2 cellular contexts compared by ENCODE assay signal in the genomic region with DNA sequence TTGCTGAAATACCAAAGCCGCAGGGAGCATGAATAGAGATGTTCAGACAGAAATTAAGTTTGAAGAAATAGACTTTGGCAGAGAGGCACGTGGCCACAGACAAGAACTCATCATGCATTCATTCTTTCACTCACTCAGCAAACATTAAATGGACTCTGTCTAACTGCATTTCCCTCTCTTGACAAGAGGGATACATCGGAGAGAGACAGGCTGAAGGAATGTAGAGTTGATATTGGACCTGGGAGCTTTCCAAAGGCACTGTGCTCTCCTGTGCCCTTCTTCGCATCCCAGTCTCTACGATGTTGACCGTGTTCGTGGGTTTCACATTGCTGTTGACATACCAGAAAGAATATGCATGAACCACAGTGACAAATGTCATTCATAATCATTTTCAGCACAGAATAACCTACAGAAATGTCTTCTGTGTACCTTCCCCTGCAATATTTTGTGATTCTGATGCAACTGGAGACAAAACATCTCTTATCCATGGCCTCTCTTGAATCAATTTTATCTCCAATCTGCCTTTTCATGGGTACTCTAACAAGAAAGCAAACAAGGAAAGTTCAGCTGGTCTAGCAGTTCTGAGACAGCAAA.
TF ChIP-seq lines count a peak whose summit lies in the region.

No MANE protein-coding gene starts in this region.

TF ChIP-seq in WTC11, 78 proteins besides CTCF, POLR2A, EP300 and RAD21 (continued from another document):
- TF ChIP-seq NR3C1 (CRISPR knock-in tag; conservative IDR thresholded peaks at IDR 0.05; ENCODE audit: low read depth) (no peak), FOXP1 (CRISPR knock-in tag; IDR thresholded peaks at IDR 0.05; ENCODE audit: borderline replicate concordance) (no peak), GABPB1 (CRISPR knock-in tag; IDR thresholded peaks at IDR 0.05) (peak; percentile 78), PRRX2 (CRISPR knock-in tag; IDR thresholded peaks at IDR 0.05) (no peak)
- TF ChIP-seq, protein P1, sequence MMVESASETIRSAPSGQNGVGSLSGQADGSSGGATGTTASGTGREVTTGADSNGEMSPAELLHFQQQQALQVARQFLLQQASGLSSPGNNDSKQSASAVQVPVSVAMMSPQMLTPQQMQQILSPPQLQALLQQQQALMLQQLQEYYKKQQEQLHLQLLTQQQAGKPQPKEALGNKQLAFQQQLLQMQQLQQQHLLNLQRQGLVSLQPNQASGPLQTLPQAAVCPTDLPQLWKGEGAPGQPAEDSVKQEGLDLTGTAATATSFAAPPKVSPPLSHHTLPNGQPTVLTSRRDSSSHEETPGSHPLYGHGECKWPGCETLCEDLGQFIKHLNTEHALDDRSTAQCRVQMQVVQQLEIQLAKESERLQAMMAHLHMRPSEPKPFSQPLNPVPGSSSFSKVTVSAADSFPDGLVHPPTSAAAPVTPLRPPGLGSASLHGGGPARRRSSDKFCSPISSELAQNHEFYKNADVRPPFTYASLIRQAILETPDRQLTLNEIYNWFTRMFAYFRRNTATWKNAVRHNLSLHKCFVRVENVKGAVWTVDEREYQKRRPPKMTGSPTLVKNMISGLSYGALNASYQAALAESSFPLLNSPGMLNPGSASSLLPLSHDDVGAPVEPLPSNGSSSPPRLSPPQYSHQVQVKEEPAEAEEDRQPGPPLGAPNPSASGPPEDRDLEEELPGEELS (CRISPR knock-in tag; IDR thresholded peaks at IDR 0.05) = no peak
- TF ChIP-seq, protein P2, sequence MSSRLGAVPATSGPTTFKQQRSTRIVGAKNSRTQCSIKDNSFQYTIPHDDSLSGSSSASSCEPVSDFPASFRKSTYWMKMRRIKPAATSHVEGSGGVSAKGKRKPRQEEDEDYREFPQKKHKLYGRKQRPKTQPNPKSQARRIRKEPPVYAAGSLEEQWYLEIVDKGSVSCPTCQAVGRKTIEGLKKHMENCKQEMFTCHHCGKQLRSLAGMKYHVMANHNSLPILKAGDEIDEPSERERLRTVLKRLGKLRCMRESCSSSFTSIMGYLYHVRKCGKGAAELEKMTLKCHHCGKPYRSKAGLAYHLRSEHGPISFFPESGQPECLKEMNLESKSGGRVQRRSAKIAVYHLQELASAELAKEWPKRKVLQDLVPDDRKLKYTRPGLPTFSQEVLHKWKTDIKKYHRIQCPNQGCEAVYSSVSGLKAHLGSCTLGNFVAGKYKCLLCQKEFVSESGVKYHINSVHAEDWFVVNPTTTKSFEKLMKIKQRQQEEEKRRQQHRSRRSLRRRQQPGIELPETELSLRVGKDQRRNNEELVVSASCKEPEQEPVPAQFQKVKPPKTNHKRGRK (CRISPR knock-in tag; IDR thresholded peaks at IDR 0.05; ENCODE audit: borderline replicate concordance) = no peak

TF ChIP-seq in HepG2, 621 proteins besides CTCF, POLR2A, EP300 and RAD21:
- peak; percentile 52; the same call in 1 of the 2 replicates for TF ChIP-seq HNF4A (CRISPR knock-in tag; IDR thresholded peaks at IDR 0.05)
- peak; percentile 62 for TF ChIP-seq BCL6 (CRISPR knock-in tag; IDR thresholded peaks at IDR 0.05)
- TF ChIP-seq FOXA3 (CRISPR knock-in tag; IDR thresholded peaks at IDR 0.05) = peak; percentile 53; the same call in 1 of the 2 replicates
- TF ChIP-seq EED (CRISPR knock-in tag; IDR thresholded peaks at IDR 0.05) = no peak
- TF ChIP-seq CREM (IDR thresholded peaks at IDR 0.05) = peak; percentile 28; the same call in 1 of the 2 replicates
- TF ChIP-seq CREM (CRISPR knock-in tag; IDR thresholded peaks at IDR 0.05) = no peak
- peak; percentile 14; the same call in 1 of the 2 replicates for TF ChIP-seq GATAD2A (CRISPR knock-in tag; IDR thresholded peaks at IDR 0.05)
- peak; percentile 20; the same call in 1 of the 2 replicates for TF ChIP-seq FOXK1 (CRISPR knock-in tag; IDR thresholded peaks at IDR 0.05; ENCODE audit: borderline replicate concordance, low read depth)
- TF ChIP-seq SAP130 (CRISPR knock-in tag; IDR thresholded peaks at IDR 0.05; ENCODE audit: low read depth) = peak; percentile 24; the same call in 1 of the 2 replicates
- TF ChIP-seq, protein P3, sequence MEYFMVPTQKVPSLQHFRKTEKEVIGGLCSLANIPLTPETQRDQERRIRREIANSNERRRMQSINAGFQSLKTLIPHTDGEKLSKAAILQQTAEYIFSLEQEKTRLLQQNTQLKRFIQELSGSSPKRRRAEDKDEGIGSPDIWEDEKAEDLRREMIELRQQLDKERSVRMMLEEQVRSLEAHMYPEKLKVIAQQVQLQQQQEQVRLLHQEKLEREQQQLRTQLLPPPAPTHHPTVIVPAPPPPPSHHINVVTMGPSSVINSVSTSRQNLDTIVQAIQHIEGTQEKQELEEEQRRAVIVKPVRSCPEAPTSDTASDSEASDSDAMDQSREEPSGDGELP (IDR thresholded peaks at IDR 0.05; ENCODE audit: borderline replicate concordance, low read depth) = peak; percentile 26; the same call in 1 of the 2 replicates
- TF ChIP-seq SMAD3 (CRISPR knock-in tag; IDR thresholded peaks at IDR 0.05) = 0 out of 2 replicates have a peak, but pooled peaks have one; percentile 20
- TF ChIP-seq, protein P1 (CRISPR knock-in tag; IDR thresholded peaks at IDR 0.05) = 0 out of 2 replicates have a peak, but pooled peaks have one; percentile 30
- no peak for TF ChIP-seq FOXP1 (IDR thresholded peaks at IDR 0.05)
- 0 out of 2 replicates have a peak, but pooled peaks have one; percentile 38 for TF ChIP-seq FOXP1 (CRISPR knock-in tag; IDR thresholded peaks at IDR 0.05)
- TF ChIP-seq, protein P4, sequence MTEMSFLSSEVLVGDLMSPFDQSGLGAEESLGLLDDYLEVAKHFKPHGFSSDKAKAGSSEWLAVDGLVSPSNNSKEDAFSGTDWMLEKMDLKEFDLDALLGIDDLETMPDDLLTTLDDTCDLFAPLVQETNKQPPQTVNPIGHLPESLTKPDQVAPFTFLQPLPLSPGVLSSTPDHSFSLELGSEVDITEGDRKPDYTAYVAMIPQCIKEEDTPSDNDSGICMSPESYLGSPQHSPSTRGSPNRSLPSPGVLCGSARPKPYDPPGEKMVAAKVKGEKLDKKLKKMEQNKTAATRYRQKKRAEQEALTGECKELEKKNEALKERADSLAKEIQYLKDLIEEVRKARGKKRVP (CRISPR knock-in tag; IDR thresholded peaks at IDR 0.05) = peak in 1 of 2 experiments; percentile 85; a peak in 2 of 4 replicates
- no peak for TF ChIP-seq PHF5A (CRISPR knock-in tag; IDR thresholded peaks at IDR 0.05; ENCODE audit: low read depth, unreplicated experiment)
- peak; percentile 40; the same call in 1 of the 2 replicates for TF ChIP-seq DMAP1 (CRISPR knock-in tag; IDR thresholded peaks at IDR 0.05)
- TF ChIP-seq ZNF24 (IDR thresholded peaks at IDR 0.05) = 0 out of 2 replicates have a peak, but pooled peaks have one; percentile 39
- TF ChIP-seq FOXA1 (IDR thresholded peaks at IDR 0.05) = no peak
- peak; percentile 83 for TF ChIP-seq FOXA1 (CRISPR knock-in tag; IDR thresholded peaks at IDR 0.05)
- no peak for TF ChIP-seq CBX1 (IDR thresholded peaks at IDR 0.05; ENCODE audit: low read depth)
- peak; percentile 9; the same call in 1 of the 2 replicates for TF ChIP-seq HNF4G (IDR thresholded peaks at IDR 0.05; ENCODE audit: borderline replicate concordance, low read depth, low read length)
- no peak for TF ChIP-seq HNF4G (CRISPR knock-in tag; IDR thresholded peaks at IDR 0.05; ENCODE audit: borderline replicate concordance, low read depth)
- peak; percentile 43; the same call in 1 of the 2 replicates for TF ChIP-seq ZNF292 (CRISPR knock-in tag; IDR thresholded peaks at IDR 0.05; ENCODE audit: borderline replicate concordance, low read depth)
- peak; percentile 82 for TF ChIP-seq CEBPG (CRISPR knock-in tag; IDR thresholded peaks at IDR 0.05)
- peak; percentile 12; the same call in 1 of the 2 replicates for TF ChIP-seq NCOA2 (CRISPR knock-in tag; IDR thresholded peaks at IDR 0.05)
- no peak for TF ChIP-seq SOX6 (IDR thresholded peaks at IDR 0.05)
- peak; percentile 32; the same call in 1 of the 2 replicates for TF ChIP-seq SOX6 (CRISPR knock-in tag; IDR thresholded peaks at IDR 0.05)
- TF ChIP-seq, protein P5, sequence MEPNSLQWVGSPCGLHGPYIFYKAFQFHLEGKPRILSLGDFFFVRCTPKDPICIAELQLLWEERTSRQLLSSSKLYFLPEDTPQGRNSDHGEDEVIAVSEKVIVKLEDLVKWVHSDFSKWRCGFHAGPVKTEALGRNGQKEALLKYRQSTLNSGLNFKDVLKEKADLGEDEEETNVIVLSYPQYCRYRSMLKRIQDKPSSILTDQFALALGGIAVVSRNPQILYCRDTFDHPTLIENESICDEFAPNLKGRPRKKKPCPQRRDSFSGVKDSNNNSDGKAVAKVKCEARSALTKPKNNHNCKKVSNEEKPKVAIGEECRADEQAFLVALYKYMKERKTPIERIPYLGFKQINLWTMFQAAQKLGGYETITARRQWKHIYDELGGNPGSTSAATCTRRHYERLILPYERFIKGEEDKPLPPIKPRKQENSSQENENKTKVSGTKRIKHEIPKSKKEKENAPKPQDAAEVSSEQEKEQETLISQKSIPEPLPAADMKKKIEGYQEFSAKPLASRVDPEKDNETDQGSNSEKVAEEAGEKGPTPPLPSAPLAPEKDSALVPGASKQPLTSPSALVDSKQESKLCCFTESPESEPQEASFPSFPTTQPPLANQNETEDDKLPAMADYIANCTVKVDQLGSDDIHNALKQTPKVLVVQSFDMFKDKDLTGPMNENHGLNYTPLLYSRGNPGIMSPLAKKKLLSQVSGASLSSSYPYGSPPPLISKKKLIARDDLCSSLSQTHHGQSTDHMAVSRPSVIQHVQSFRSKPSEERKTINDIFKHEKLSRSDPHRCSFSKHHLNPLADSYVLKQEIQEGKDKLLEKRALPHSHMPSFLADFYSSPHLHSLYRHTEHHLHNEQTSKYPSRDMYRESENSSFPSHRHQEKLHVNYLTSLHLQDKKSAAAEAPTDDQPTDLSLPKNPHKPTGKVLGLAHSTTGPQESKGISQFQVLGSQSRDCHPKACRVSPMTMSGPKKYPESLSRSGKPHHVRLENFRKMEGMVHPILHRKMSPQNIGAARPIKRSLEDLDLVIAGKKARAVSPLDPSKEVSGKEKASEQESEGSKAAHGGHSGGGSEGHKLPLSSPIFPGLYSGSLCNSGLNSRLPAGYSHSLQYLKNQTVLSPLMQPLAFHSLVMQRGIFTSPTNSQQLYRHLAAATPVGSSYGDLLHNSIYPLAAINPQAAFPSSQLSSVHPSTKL (CRISPR knock-in tag; IDR thresholded peaks at IDR 0.05) = peak; percentile 42; the same call in 1 of the 2 replicates
- 0 out of 2 replicates have a peak, but pooled peaks have one; percentile 3 for TF ChIP-seq FOSL2 (CRISPR knock-in tag; IDR thresholded peaks at IDR 0.05)
- TF ChIP-seq TCF7 (IDR thresholded peaks at IDR 0.05; ENCODE audit: low read depth) = 0 out of 2 replicates have a peak, but pooled peaks have one; percentile 13
- 0 out of 2 replicates have a peak, but pooled peaks have one; percentile 18 for TF ChIP-seq SSRP1 (CRISPR knock-in tag; IDR thresholded peaks at IDR 0.05)
- peak; percentile 48 for TF ChIP-seq TEAD3 (CRISPR knock-in tag; optimal IDR thresholded peaks at IDR 0.05; ENCODE audit: borderline replicate concordance)
- no peak for TF ChIP-seq MYC (CRISPR knock-in tag; IDR thresholded peaks at IDR 0.05; ENCODE audit: borderline replicate concordance)
- TF ChIP-seq, protein P6, sequence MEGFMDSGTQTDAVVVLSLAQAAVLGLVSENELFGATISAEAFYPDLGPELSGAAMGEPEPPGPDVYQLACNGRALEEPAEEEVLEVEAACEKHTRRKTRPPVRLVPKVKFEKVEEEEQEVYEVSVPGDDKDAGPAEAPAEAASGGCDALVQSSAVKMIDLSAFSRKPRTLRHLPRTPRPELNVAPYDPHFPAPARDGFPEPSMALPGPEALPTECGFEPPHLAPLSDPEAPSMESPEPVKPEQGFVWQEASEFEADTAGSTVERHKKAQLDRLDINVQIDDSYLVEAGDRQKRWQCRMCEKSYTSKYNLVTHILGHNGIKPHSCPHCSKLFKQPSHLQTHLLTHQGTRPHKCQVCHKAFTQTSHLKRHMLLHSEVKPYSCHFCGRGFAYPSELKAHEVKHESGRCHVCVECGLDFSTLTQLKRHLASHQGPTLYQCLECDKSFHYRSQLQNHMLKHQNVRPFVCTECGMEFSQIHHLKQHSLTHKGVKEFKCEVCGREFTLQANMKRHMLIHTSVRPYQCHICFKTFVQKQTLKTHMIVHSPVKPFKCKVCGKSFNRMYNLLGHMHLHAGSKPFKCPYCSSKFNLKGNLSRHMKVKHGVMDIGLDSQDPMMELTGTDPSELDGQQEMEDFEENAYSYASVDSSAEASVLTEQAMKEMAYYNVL (CRISPR knock-in tag; IDR thresholded peaks at IDR 0.05; ENCODE audit: borderline replicate concordance) = peak; percentile 81; the same call in 1 of the 2 replicates
- TF ChIP-seq RFXAP (CRISPR knock-in tag; IDR thresholded peaks at IDR 0.05; ENCODE audit: borderline replicate concordance) = no peak
- peak; percentile 14; the same call in 1 of the 2 replicates for TF ChIP-seq HDAC2 (CRISPR knock-in tag; IDR thresholded peaks at IDR 0.05)
- no peak for TF ChIP-seq ZBTB7B (CRISPR knock-in tag; IDR thresholded peaks at IDR 0.05)
- TF ChIP-seq, protein P7, sequence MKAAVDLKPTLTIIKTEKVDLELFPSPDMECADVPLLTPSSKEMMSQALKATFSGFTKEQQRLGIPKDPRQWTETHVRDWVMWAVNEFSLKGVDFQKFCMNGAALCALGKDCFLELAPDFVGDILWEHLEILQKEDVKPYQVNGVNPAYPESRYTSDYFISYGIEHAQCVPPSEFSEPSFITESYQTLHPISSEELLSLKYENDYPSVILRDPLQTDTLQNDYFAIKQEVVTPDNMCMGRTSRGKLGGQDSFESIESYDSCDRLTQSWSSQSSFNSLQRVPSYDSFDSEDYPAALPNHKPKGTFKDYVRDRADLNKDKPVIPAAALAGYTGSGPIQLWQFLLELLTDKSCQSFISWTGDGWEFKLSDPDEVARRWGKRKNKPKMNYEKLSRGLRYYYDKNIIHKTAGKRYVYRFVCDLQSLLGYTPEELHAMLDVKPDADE (CRISPR knock-in tag; IDR thresholded peaks at IDR 0.05) = no peak
- 0 out of 2 replicates have a peak, but pooled peaks have one; percentile 51 for TF ChIP-seq CEBPB (IDR thresholded peaks at IDR 0.05; ENCODE audit: borderline replicate concordance, low read depth, low read length)
